27 cellular contexts compared by ENCODE assay signal in genomic region chr1:232664844-232665777, GRCh38.
"Had no signal": no experiment of that assay in that cellular context is flagged by ENCODE, and none has a peak within 500 bp of the region (broad histone marks: within the 10 kb centered on the region; RNA-seq: fewer than 3 reads in every experiment).

No MANE protein-coding gene starts in this region.

- H3K4me1 ChIP-seq: testis had no signal

- DNase-seq: activated CD4-positive, alpha-beta T cell treated with anti-CD3 and anti-CD28 coated beads for 36 hours; activated CD4-positive, CD25-positive, alpha-beta regulatory T cell; activated effector memory CD4-positive, alpha-beta T cell treated with Interleukin-2 at 50 U/mL for 16 hours; activated naive CD4-positive, alpha-beta T cell treated with Interleukin-2 at 50 U/mL for 16 hours; activated T-cell treated with anti-CD3 and anti-CD28 coated beads for 4 hours; anterior cingulate cortex; dorsolateral prefrontal cortex; effector memory CD4-positive, alpha-beta T cell; left cardiac atrium; naive B cell; nephron progenitor cell; stimulated activated CD4-positive, alpha-beta T cell treated with anti-CD3 and anti-CD28 coated beads, Interleukin-1b, Interleukin-23, amount 100 ng/mL, for 48 hours; stimulated activated naive CD4-positive, alpha-beta T cell treated with Interleukin-2 at 50 U/mL for 16 hours; T-helper 2 cell; testis; transverse colon had no signal

- H3K27me3 Mint-ChIP-seq: activated CD4-positive, alpha-beta T cell treated with anti-CD3 and anti-CD28 coated beads for 36 hours; naive B cell had no signal

- H3K9me3 ChIP-seq: neutrophil, testis, transverse colon had no signal

- H3K4me3 ChIP-seq: coronary artery, dorsolateral prefrontal cortex, skin epidermis, testis, transverse colon had no signal

- H3K9me3 Mint-ChIP-seq: mesothelial cell of epicardium had no signal

- H3K36me3 ChIP-seq: neutrophil, transverse colon had no signal

- H3K4me3 Mint-ChIP-seq: activated CD4-positive, alpha-beta T cell treated with anti-CD3 and anti-CD28 coated beads for 36 hours; activated naive CD8-positive, alpha-beta T cell; mesothelial cell of epicardium; naive B cell; nephron progenitor cell had no signal

- FAIRE-seq: bronchial epithelial cell, frontal cortex, keratinocyte, urothelium cell line had no signal

- ATAC-seq: activated CD4-positive, alpha-beta T cell treated with anti-CD3 and anti-CD28 coated beads for 36 hours; left cardiac atrium; sciatic nerve had no signal

- H3K27me3 ChIP-seq: testis, transverse colon had no signal

- H3K27ac Mint-ChIP-seq: activated CD4-positive, alpha-beta T cell treated with anti-CD3 and anti-CD28 coated beads for 36 hours; activated naive CD8-positive, alpha-beta T cell; mesothelial cell of epicardium; naive B cell; nephron progenitor cell; progenitor cell of endocrine pancreas had no signal

- H3K27ac ChIP-seq: coronary artery, dorsolateral prefrontal cortex, neutrophil, skin epidermis, testis, transverse colon had no signal
